7 cellular contexts compared by ENCODE assay signal in genomic region chr5:141524604-141525597, GRCh38. TPM values are rescaled to one million over a fixed set of nuclear protein-coding genes. Genes with fewer than 3 reads are reported as not detected.
DNase-seq lines count a peak whose midpoint lies in the region; ATAC-seq and TF ChIP-seq lines count a peak whose summit lies in the region.

No MANE protein-coding gene starts in this region.

- peak; percentile 75 for DNase-seq in GM13976 (ENCODE audit: low spot score)
- DNase-seq in NCI-H1048 (lab: John Stamatoyannopoulos, UW), result peak; percentile 73
- DNase-seq in SKM-1 treated with dmso at 0.1 percent for 144 hours (lab: John Stamatoyannopoulos, UW; ENCODE audit: unreplicated experiment), result peak; percentile 67
- DNase-seq in anterior cingulate cortex (lab: John Stamatoyannopoulos, UW), result peak in 56 of 58 donors; percentile 45 to 92 (median 77)
- peak; percentile 86 for DNase-seq in left ventricle myocardium inferior
- peak; percentile 77 for DNase-seq in progenitor cell of endocrine pancreas (ENCODE audit: low spot score, unreplicated experiment)

- H3K27me3 Mint-ChIP-seq in progenitor cell of endocrine pancreas, result no peaks in the 10 kb centered on the region

- in situ Hi-C loops in GM13976 (cut with MboI; ENCODE audit: low sequenced_read_pairs, unreplicated experiment), result no loop called here

- no peak overlapping the region for H3K4me3 ChIP-seq in left ventricle myocardium inferior

- H3K36me3 Mint-ChIP-seq in progenitor cell of endocrine pancreas (ENCODE audit: insufficient read depth), result peaks cover 30% of the 10 kb centered on the region

- no peaks in the 10 kb centered on the region for H3K9me3 ChIP-seq in left ventricle myocardium inferior (replicated peaks)

- H3K27ac Mint-ChIP-seq in progenitor cell of endocrine pancreas, result peak overlapping the region; percentile 92

- peak; percentile 99 for TF ChIP-seq CTCF in GM13976 (IDR thresholded peaks at IDR 0.05; ENCODE audit: borderline replicate concordance, control extremely low read depth, extremely low read depth, insufficient read depth, missing control alignments)
- peak; percentile 100 for TF ChIP-seq CTCF in left ventricle myocardium inferior (IDR thresholded peaks at IDR 0.05; ENCODE audit: borderline replicate concordance)
- TF ChIP-seq CTCF in progenitor cell of endocrine pancreas (IDR thresholded peaks at IDR 0.05; ENCODE audit: unreplicated experiment), result peak; percentile 100

- peak overlapping the region; percentile 79 for H3K27ac ChIP-seq in left ventricle myocardium inferior (replicated peaks)

- no peaks in the 10 kb centered on the region for H3K27me3 ChIP-seq in left ventricle myocardium inferior (ENCODE audit: low read depth)

- peaks cover 20% of the 10 kb centered on the region for H3K4me1 Mint-ChIP-seq in progenitor cell of endocrine pancreas (ENCODE audit: low read depth)

- peaks cover 32% of the 10 kb centered on the region for H3K36me3 ChIP-seq in left ventricle myocardium inferior

- ATAC-seq in HG02678 (IDR thresholded peaks at IDR 0.05; ENCODE audit: unreplicated experiment), result peak; percentile 82

- H3K4me1 ChIP-seq in left ventricle myocardium inferior, result peaks cover 84% of the 10 kb centered on the region

- no peaks in the 10 kb centered on the region for H3K9me3 Mint-ChIP-seq in progenitor cell of endocrine pancreas (ENCODE audit: low read depth)

- no peak overlapping the region for H3K4me3 Mint-ChIP-seq in progenitor cell of endocrine pancreas (ENCODE audit: low read depth)

- intact Hi-C loops in left ventricle myocardium inferior (cut with micrococcal nuclease), result loop anchor here (10.0 kb wide), 1 partner anchor 90 kb away; the partner anchor contains the start of gene PCDHGA12

RNA-seq across cellular contexts. Expression of gene PCDHGC5, which starts 36.0 kb away (rescaled TPM):
- total RNA-seq in left ventricle myocardium inferior (2.9 TPM), progenitor cell of endocrine pancreas (1.2 and 1.3 TPM in 2 replicates)

RNA-seq across cellular contexts. Expression of gene PCDHGC4, which starts 40.1 kb away (rescaled TPM):
- 1.8 TPM for total RNA-seq in left ventricle myocardium inferior
- total RNA-seq in progenitor cell of endocrine pancreas, result 3.0 and 3.8 TPM in 2 replicates

RNA-seq across cellular contexts. Expression of gene PCDHGC3, which starts 49.1 kb away (rescaled TPM):
- 15.6 TPM for total RNA-seq in left ventricle myocardium inferior
- total RNA-seq in progenitor cell of endocrine pancreas, result 25.8 and 29.7 TPM in 2 replicates
